ENCODE assay signal across 8 cellular contexts in genomic region chr2:28449489-28450395, GRCh38. TPM values are rescaled to one million over a fixed set of nuclear protein-coding genes. Genes with fewer than 3 reads are reported as not detected.
A peak's percentile ranks its signal among the peaks of the same experiment; 100 is the strongest.
DNase-seq lines count a peak whose midpoint lies in the region; ATAC-seq and TF ChIP-seq lines count a peak whose summit lies in the region.

No MANE protein-coding gene starts in this region.

- no peaks in the 10 kb centered on the region for H3K36me3 ChIP-seq in GM23248 (ENCODE audit: low read depth)
- H3K36me3 ChIP-seq in gastrocnemius medialis, result no peaks in the 10 kb centered on the region

- DNase-seq in GM23248, result peak; percentile 75
- peak; percentile 81 for DNase-seq in activated CD4-positive, CD25-positive, alpha-beta regulatory T cell treated with anti-CD3 and anti-CD28 coated beads, Interleukin-2, amount 50 U/mL, for 72 hours
- peak; percentile 52 for DNase-seq in choroid plexus epithelial cell (ENCODE audit: low read depth)
- peak; percentile 88 for DNase-seq in stimulated activated CD4-positive, alpha-beta T cell treated with anti-CD3 and anti-CD28 coated beads, Interleukin-4, amount 100 ng/mL, for 1 hour
- no peak for DNase-seq in NCI-H446 (lab: John Stamatoyannopoulos, UW)
- DNase-seq in gastrocnemius medialis, result no peak
- DNase-seq in pons (ENCODE audit: low spot score), result no peak

- peak overlapping the region; percentile 61 for H2AFZ ChIP-seq in GM23248

- H3K27me3 ChIP-seq in GM23248 (replicated peaks; ENCODE audit: insufficient read depth) (no peaks in the 10 kb centered on the region), gastrocnemius medialis (no peaks in the 10 kb centered on the region)

- H3K9ac ChIP-seq in GM23248, result peak overlapping the region; percentile 56

- H4K20me1 ChIP-seq in GM23248 (ENCODE audit: insufficient read depth), result no peaks in the 10 kb centered on the region

- intact Hi-C loops in gastrocnemius medialis (cut with DNase I; ENCODE audit: low total_unique reads), result no loop called here

- no peaks in the 10 kb centered on the region for H3K79me2 ChIP-seq in GM23248 (ENCODE audit: insufficient read depth)

- TF ChIP-seq CTCF in choroid plexus epithelial cell (conservative IDR thresholded peaks at IDR 0.05; ENCODE audit: low read depth, low read length) (no peak), gastrocnemius medialis (IDR thresholded peaks at IDR 0.05 in 4 of 5, conservative IDR thresholded peaks at IDR 0.05 in 1 of 5) (no peak)

- ATAC-seq in GM21515 (IDR thresholded peaks at IDR 0.05; ENCODE audit: unreplicated experiment), result no peak
- ATAC-seq in gastrocnemius medialis, result no peak

- WGBS in GM23248 (ENCODE audit: low coverage in 1 of 2, low lambda C conversion rate in 2 of 2, missing lambda C conversion rate in 2 of 2), 2 experiments, result 24% methylated on average over 16 to 17 of the region's 17 CpGs

- no peaks in the 10 kb centered on the region for H3K9me2 ChIP-seq in GM23248 (ENCODE audit: insufficient read depth)

- TF ChIP-seq POLR2A in gastrocnemius medialis (IDR thresholded peaks at IDR 0.05), result no peak

- peak overlapping the region; percentile 48 for H3K4me2 ChIP-seq in GM23248 (ENCODE audit: unreplicated experiment)

- H3K4me1 ChIP-seq in GM23248 (ENCODE audit: insufficient read depth), result peaks cover 52% of the 10 kb centered on the region
- H3K4me1 ChIP-seq in gastrocnemius medialis, result no peaks in the 10 kb centered on the region

- H3K9me3 ChIP-seq in GM23248 (ENCODE audit: low read depth) (no peaks in the 10 kb centered on the region), gastrocnemius medialis (no peaks in the 10 kb centered on the region)

- H3K27ac ChIP-seq in GM23248 (peak overlapping the region; percentile 89), gastrocnemius medialis (no peak overlapping the region)

- H3K4me3 ChIP-seq in GM23248 (no peak overlapping the region), choroid plexus epithelial cell (ENCODE audit: low read depth, low read length) (no peak overlapping the region), gastrocnemius medialis (no peak overlapping the region)

- H3F3A ChIP-seq in GM23248 (ENCODE audit: insufficient read depth), result peaks cover 47% of the 10 kb centered on the region

- in situ Hi-C loops in GM23248 (cut with MboI), result no loop called here
- in situ Hi-C loops in gastrocnemius medialis (cut with MboI; ENCODE audit: low sequenced_read_pairs in 4 of 4), result loop anchor here in 2 of 4 donors (10.0 kb wide), 2 partner anchors 695 to 745 kb away; no protein-coding TSS in a partner anchor

RNA-seq across cellular contexts. Expression of gene PLB1, which starts 46.1 kb away (rescaled TPM):
- total RNA-seq in GM23248 (2014; rRNA removed; shearing (Covaris generic)), result 0.11 and 0.38 TPM in 2 replicates
- 0.25 and 0.44 TPM in 2 replicates for polyA plus RNA-seq in GM23248 (2016; fragmentation: Nextera tagmentation; extraction: Ambion mirVana)
- 1 to 10 TPM; 1.2 to 4.3 (median 2.8) TPM for total RNA-seq in gastrocnemius medialis

RNA-seq across cellular contexts. Expression of gene FOSL2, which starts 57.1 kb away (rescaled TPM):
- 78.0 and 83.5 TPM in 2 replicates for total RNA-seq in GM23248 (2014; rRNA removed; shearing (Covaris generic))
- polyA plus RNA-seq in GM23248 (2016; fragmentation: Nextera tagmentation; extraction: Ambion mirVana), result 42.4 and 45.0 TPM in 2 replicates
- 100 to 1,000 TPM; 193 to 214 (median 210) TPM for total RNA-seq in gastrocnemius medialis

Comparison
In these comparisons a context has a peak if more than half of its experiments do, and no peak if none do; other contexts are left out.
1. DNase-seq: peak in GM23248 (single experiment), activated CD4-positive, CD25-positive, alpha-beta regulatory T cell treated with anti-CD3 and anti-CD28 coated beads, Interleukin-2, amount 50 U/mL, for 72 hours (single experiment), choroid plexus epithelial cell (single experiment) and stimulated activated CD4-positive, alpha-beta T cell treated with anti-CD3 and anti-CD28 coated beads, Interleukin-4, amount 100 ng/mL, for 1 hour (single experiment); none in NCI-H446 (0 of 2), gastrocnemius medialis (0 of 2) and pons (single experiment).